In genomic region chr12:52370906-52371608, GRCh38 we compare ENCODE assay signal across 11 cellular contexts. TPM values are rescaled to one million over a fixed set of nuclear protein-coding genes. Genes with fewer than 3 reads are reported as not detected.
A peak's percentile ranks its signal among the peaks of the same experiment; 100 is the strongest.
DNase-seq lines count a peak whose midpoint lies in the region; ATAC-seq lines count a peak whose summit lies in the region.
"Had no signal": no experiment of that assay in that cellular context is flagged by ENCODE, and none has a peak within 500 bp of the region (broad histone marks: within the 10 kb centered on the region; RNA-seq: fewer than 3 reads in every experiment).

No MANE protein-coding gene starts in this region.

- peak; percentile 70 for DNase-seq in GM23248
- DNase-seq in dermis blood vessel endothelial cell, result peak; percentile 33
- DNase-seq in kidney tubule cell (ENCODE audit: low spot score), result peak; percentile 84
- no peak for DNase-seq in activated CD4-positive, CD25-positive, alpha-beta regulatory T cell (lab: John Stamatoyannopoulos, UW)
- DNase-seq: NCI-H510A, T-helper 2 cell had no signal

- H3K27ac ChIP-seq in GM23248 (no peak overlapping the region), skin epidermis (peak overlapping the region in 11 of 21 experiments; percentile 8 to 78 (median 22))

- 0 out of 2 replicates have a peak, but pooled peaks cover 2% of the 10 kb centered on the region for H3K4me1 ChIP-seq in GM23248 (ENCODE audit: insufficient read depth)

- no peak overlapping the region for H3K9ac ChIP-seq in GM23248

- H3K4me3 ChIP-seq in GM23248 (no peak overlapping the region), skin epidermis (no peak overlapping the region)

- H3F3A ChIP-seq in GM23248 (ENCODE audit: insufficient read depth), result no peaks in the 10 kb centered on the region

- no peaks in the 10 kb centered on the region for H3K9me2 ChIP-seq in GM23248 (ENCODE audit: insufficient read depth)

- no peaks in the 10 kb centered on the region for H4K20me1 ChIP-seq in GM23248 (ENCODE audit: insufficient read depth)

- peak overlapping the region; percentile 67; the same call in 1 of the 2 replicates for H2AFZ ChIP-seq in GM23248

- WGBS in GM23248 (ENCODE audit: low coverage in 1 of 2, low lambda C conversion rate in 2 of 2, missing lambda C conversion rate in 2 of 2), 2 experiments, result 32 to 37% methylated on average over 12 of the region's 12 CpGs

- in situ Hi-C loops in GM23248 (cut with MboI), result no loop called here

- no peak for ATAC-seq in HG02970 (IDR thresholded peaks at IDR 0.05; ENCODE audit: low FRiP score, unreplicated experiment)
- ATAC-seq in HG03439 (IDR thresholded peaks at IDR 0.05; ENCODE audit: unreplicated experiment), result no peak
- no peak for ATAC-seq in HG02588 (IDR thresholded peaks at IDR 0.05; ENCODE audit: unreplicated experiment)

- no peak overlapping the region for H3K4me2 ChIP-seq in GM23248 (ENCODE audit: unreplicated experiment)

- H3K36me3 ChIP-seq in GM23248 (ENCODE audit: low read depth), result no peaks in the 10 kb centered on the region

- H3K79me2 ChIP-seq in GM23248 (ENCODE audit: insufficient read depth), result no peaks in the 10 kb centered on the region

- H3K27me3 ChIP-seq in GM23248 (replicated peaks; ENCODE audit: insufficient read depth), result peaks cover 22% of the 10 kb centered on the region

- no peaks in the 10 kb centered on the region for H3K9me3 ChIP-seq in GM23248 (ENCODE audit: low read depth)

RNA-seq across cellular contexts. Expression of gene KRT85, which starts 3.8 kb away (rescaled TPM):
- not detected in 2 replicates for total RNA-seq in GM23248 (2014; rRNA removed; shearing (Covaris generic))
- not detected in 2 replicates for polyA plus RNA-seq in GM23248 (2016; fragmentation: Nextera tagmentation; extraction: Ambion mirVana)
- not detected in 2 replicates for total RNA-seq in dermis blood vessel endothelial cell
- total RNA-seq: lung microvascular endothelial cell had no signal

RNA-seq across cellular contexts. Expression of gene KRT84, which starts 14.4 kb away (rescaled TPM):
- not detected in 2 replicates for total RNA-seq in GM23248 (2014; rRNA removed; shearing (Covaris generic))
- not detected in 2 replicates for polyA plus RNA-seq in GM23248 (2016; fragmentation: Nextera tagmentation; extraction: Ambion mirVana)
- total RNA-seq in dermis blood vessel endothelial cell, result not detected in 2 replicates
- total RNA-seq: lung microvascular endothelial cell had no signal

RNA-seq across cellular contexts. Expression of gene KRT82, which starts 35.1 kb away (rescaled TPM):
- not detected in 2 replicates for total RNA-seq in GM23248 (2014; rRNA removed; shearing (Covaris generic))
- polyA plus RNA-seq in GM23248 (2016; fragmentation: Nextera tagmentation; extraction: Ambion mirVana), result not detected in 2 replicates
- not detected in 2 replicates for total RNA-seq in dermis blood vessel endothelial cell
- total RNA-seq: lung microvascular endothelial cell had no signal

RNA-seq across cellular contexts. Expression of gene KRT83, which starts 49.9 kb away (rescaled TPM):
- not detected in 2 replicates for total RNA-seq in GM23248 (2014; rRNA removed; shearing (Covaris generic))
- not detected in 2 replicates for polyA plus RNA-seq in GM23248 (2016; fragmentation: Nextera tagmentation; extraction: Ambion mirVana)
- not detected in 2 replicates for total RNA-seq in dermis blood vessel endothelial cell
- total RNA-seq: lung microvascular endothelial cell had no signal

Comparison
In these comparisons a context has a peak if more than half of its experiments do, and no peak if none do; other contexts are left out.
1. DNase-seq: peak in GM23248 (single experiment), dermis blood vessel endothelial cell (single experiment) and kidney tubule cell (single experiment); none in activated CD4-positive, CD25-positive, alpha-beta regulatory T cell (0 of 4).